1 cellular context compared by ENCODE assay signal in the genomic region with DNA sequence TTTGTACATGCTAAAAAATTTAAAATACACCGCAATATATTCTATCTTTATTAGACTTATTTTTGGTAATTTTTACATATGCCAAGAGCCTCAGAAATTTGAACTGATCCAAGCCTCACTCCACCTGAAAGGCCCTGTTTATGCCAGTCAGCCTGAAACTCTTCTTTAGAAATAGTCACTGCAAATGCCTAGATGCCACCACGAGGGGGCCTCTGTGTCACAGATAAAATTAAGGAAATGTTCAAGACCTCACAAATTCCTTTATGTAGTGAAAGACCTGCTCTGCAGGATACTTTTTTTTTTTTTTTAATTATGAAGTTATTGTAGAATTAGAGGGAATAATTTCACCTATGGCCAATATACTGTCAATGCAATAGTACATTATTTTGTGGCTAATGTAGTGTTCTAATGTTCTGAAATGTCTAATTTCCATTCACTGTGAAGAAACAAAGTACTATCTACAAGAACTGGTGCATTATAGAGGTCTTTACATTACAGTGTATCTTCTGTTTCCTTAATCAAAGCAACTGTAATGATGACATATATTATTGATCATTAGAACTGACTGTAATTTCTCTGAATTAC.
TF ChIP-seq lines count a peak whose summit lies in the region.

No MANE protein-coding gene starts in this region.

TF ChIP-seq in SK-N-SH treated with all-trans-retinoic acid at 6 μM for 48 hours, 23 proteins besides CTCF, POLR2A, EP300 and RAD21 (continued from another document):
- TF ChIP-seq, protein P1, sequence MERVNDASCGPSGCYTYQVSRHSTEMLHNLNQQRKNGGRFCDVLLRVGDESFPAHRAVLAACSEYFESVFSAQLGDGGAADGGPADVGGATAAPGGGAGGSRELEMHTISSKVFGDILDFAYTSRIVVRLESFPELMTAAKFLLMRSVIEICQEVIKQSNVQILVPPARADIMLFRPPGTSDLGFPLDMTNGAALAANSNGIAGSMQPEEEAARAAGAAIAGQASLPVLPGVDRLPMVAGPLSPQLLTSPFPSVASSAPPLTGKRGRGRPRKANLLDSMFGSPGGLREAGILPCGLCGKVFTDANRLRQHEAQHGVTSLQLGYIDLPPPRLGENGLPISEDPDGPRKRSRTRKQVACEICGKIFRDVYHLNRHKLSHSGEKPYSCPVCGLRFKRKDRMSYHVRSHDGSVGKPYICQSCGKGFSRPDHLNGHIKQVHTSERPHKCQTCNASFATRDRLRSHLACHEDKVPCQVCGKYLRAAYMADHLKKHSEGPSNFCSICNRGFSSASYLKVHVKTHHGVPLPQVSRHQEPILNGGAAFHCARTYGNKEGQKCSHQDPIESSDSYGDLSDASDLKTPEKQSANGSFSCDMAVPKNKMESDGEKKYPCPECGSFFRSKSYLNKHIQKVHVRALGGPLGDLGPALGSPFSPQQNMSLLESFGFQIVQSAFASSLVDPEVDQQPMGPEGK (CRISPR knock-in tag; IDR thresholded peaks at IDR 0.05; ENCODE audit: borderline replicate concordance), result no peak
- TF ChIP-seq SNAI2 (CRISPR knock-in tag; IDR thresholded peaks at IDR 0.05), result no peak
TF ChIP-seq in SK-N-SH treated with all-trans-retinoic acid at 6 μM for 48 hours: peak in this region for 0.
